9 cellular contexts compared by ENCODE assay signal in the genomic region with DNA sequence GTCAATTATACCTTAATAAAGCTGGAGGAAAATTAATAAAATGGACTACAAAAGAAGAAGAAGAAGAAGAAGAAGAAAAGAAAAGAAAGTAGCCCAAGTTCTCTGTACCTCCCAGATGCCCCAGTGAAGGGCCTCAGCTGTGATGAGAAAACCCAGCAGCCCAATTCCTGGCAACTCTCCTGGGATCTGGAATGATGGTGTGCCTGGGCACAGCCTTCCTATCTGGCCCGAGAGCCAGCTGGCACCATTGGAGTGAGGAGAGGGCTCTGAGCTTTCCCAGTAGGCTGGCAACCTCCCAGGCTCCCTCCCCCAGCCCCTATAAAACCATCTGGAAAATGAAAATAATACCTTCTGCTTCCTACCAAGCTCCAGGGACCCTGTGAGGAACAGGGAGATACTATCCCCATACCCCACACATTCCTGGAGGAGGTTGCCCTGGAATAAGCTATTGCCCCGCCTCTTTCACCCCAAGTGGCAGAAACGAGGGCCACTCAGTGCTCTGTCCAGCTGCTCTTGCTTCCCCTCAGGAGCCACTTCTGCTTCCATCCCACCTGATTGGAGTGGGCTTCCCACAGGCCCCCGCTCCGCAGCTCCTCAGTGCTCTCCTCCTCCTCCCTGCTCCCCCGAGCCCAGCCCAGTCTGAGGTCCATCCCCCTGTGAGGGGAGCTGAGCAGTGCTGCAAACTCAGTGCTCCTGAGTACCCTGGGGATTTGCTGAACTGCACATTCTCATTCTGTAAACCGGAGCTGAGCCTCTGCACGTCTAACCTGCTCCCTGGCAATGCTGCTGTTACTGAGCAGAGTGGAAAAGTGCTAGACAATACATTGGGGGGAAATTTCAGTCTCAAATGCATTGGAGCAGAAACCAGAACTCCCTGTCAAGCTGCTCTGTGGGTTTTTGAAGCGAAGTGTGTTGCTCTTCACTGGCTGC.
DNase-seq lines count a peak whose midpoint lies in the region; ATAC-seq and TF ChIP-seq lines count a peak whose summit lies in the region.
"Had no signal": no experiment of that assay in that cellular context is flagged by ENCODE, and none has a peak within 500 bp of the region (broad histone marks: within the 10 kb centered on the region; RNA-seq: fewer than 3 reads in every experiment).

No MANE protein-coding gene starts in this region.

- H3K36me3 ChIP-seq in gastroesophageal sphincter (no peaks in the 10 kb centered on the region), sigmoid colon (no peaks in the 10 kb centered on the region)

- no peak for TF ChIP-seq CTCF in gastroesophageal sphincter (IDR thresholded peaks at IDR 0.05)
- no peak for TF ChIP-seq CTCF in sigmoid colon (IDR thresholded peaks at IDR 0.05)

- H3K27me3 ChIP-seq in gastroesophageal sphincter: no peaks in the 10 kb centered on the region
- H3K27me3 ChIP-seq in sigmoid colon: no peaks in the 10 kb centered on the region

- ATAC-seq in GM21576 (IDR thresholded peaks at IDR 0.05; ENCODE audit: unreplicated experiment) (peak; percentile 52), gastroesophageal sphincter (peak; percentile 48)
- ATAC-seq: natural killer cell treated with Interleukin-12 subunit alpha and Interleukin-12 subunit beta and Interleukin-15 and Interleukin-18, amount 100 ng/mL, for 72 hours had no signal

- DNase-seq in NCI-H1694 (lab: John Stamatoyannopoulos, UW) (peak; percentile 98), sigmoid colon (peak; percentile 93), activated gamma-delta T cell (lab: John Stamatoyannopoulos, UW) (no peak), NCI-H146 (lab: John Stamatoyannopoulos, UW) (no peak), erythroblast (lab: John Stamatoyannopoulos, UW) (no peak)

- H3K27ac ChIP-seq in gastroesophageal sphincter: no peak overlapping the region
- peak overlapping the region in 3 of 4 donors; percentile 77 to 85 (median 77) for H3K27ac ChIP-seq in sigmoid colon
- H3K27ac ChIP-seq: epithelial cell of prostate had no signal

- intact Hi-C loops in sigmoid colon (cut with DNase I): loop anchor here (1.0 to 2.0 kb wide), 2 partner anchors 31 to 147 kb away; no protein-coding TSS in a partner anchor

- H3K4me3 ChIP-seq in gastroesophageal sphincter: no peak overlapping the region
- peak overlapping the region in 3 of 4 donors; percentile 4 to 15 (median 14) for H3K4me3 ChIP-seq in sigmoid colon

- H3K9me3 ChIP-seq in gastroesophageal sphincter (no peaks in the 10 kb centered on the region), sigmoid colon (no peaks in the 10 kb centered on the region)

- H3K4me1 ChIP-seq in gastroesophageal sphincter (peaks cover 0 to 14% (median 0%) of the 10 kb centered on the region in 3 donors), sigmoid colon (peaks cover 0 to 28% (median 19%) of the 10 kb centered on the region in 4 donors)

- TF ChIP-seq EP300 in gastroesophageal sphincter (IDR thresholded peaks at IDR 0.05) (no peak), sigmoid colon (IDR thresholded peaks at IDR 0.05) (peak in 2 of 4 donors; percentile 2 to 59)

- 23 to 30% methylated on average over 2 to 5 of the region's 9 CpGs for WGBS in gastroesophageal sphincter (ENCODE audit: low coverage in 1 of 2), 2 donors
- 64 to 73% methylated on average over 9 of the region's 9 CpGs for WGBS in sigmoid colon, 2 donors

- TF ChIP-seq POLR2A in gastroesophageal sphincter (IDR thresholded peaks at IDR 0.05) (no peak), sigmoid colon (IDR thresholded peaks at IDR 0.05) (no peak), erythroblast (IDR thresholded peaks at IDR 0.05; ENCODE audit: low read length) (no peak)

Comparison
In these comparisons a context has a peak if more than half of its experiments do, and no peak if none do; other contexts are left out.
1. DNase-seq: peak in NCI-H1694 (single experiment) and sigmoid colon (single experiment); none in activated gamma-delta T cell (single experiment), NCI-H146 (single experiment) and erythroblast (0 of 2).
2. H3K27ac ChIP-seq: peak in sigmoid colon (3 of 4); none in gastroesophageal sphincter (0 of 4).
3. H3K4me3 ChIP-seq: peak in sigmoid colon (3 of 4); none in gastroesophageal sphincter (0 of 2).